Comparison of ENCODE assay signal across 1 cellular context in the genomic region with DNA sequence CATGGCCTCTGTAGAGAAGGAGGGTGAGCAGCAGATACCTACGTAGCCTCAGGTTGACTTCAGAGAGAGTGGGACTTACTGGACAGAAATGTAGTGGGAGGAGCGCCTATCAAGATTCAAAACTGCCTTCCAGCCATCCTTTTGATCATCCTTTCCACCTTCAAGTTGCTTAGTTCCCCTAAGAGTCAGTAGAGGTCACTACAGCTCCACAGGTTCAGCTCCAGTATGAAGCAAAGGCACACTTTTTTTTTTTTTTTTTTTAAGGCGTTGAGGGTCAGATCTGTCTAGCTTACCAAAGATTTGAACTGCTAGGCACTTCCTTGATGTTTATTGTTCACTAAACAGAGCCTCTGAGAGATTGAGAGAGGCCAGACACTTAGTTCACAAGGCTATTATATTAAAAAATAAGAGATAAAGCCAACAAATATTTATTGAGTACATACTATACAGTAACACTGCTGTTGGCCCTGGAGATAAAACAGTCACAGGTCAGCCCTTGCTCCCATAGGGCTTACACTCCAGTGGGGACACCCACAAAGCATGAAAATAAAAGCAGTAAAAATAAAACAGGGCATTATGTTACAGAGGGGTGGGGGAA.
TF ChIP-seq lines count a peak whose summit lies in the region.

No MANE protein-coding gene starts in this region.

TF ChIP-seq in GM23338, 12 proteins besides CTCF, POLR2A, EP300 and RAD21 (continued from another document):
- TF ChIP-seq, protein P1, sequence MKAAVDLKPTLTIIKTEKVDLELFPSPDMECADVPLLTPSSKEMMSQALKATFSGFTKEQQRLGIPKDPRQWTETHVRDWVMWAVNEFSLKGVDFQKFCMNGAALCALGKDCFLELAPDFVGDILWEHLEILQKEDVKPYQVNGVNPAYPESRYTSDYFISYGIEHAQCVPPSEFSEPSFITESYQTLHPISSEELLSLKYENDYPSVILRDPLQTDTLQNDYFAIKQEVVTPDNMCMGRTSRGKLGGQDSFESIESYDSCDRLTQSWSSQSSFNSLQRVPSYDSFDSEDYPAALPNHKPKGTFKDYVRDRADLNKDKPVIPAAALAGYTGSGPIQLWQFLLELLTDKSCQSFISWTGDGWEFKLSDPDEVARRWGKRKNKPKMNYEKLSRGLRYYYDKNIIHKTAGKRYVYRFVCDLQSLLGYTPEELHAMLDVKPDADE (IDR thresholded peaks at IDR 0.05), result no peak
- TF ChIP-seq CREB1 (CRISPR knock-in tag; IDR thresholded peaks at IDR 0.05; ENCODE audit: low read depth), result no peak
- no peak for TF ChIP-seq ZNF114 (CRISPR knock-in tag; IDR thresholded peaks at IDR 0.05)
- TF ChIP-seq, protein P2, sequence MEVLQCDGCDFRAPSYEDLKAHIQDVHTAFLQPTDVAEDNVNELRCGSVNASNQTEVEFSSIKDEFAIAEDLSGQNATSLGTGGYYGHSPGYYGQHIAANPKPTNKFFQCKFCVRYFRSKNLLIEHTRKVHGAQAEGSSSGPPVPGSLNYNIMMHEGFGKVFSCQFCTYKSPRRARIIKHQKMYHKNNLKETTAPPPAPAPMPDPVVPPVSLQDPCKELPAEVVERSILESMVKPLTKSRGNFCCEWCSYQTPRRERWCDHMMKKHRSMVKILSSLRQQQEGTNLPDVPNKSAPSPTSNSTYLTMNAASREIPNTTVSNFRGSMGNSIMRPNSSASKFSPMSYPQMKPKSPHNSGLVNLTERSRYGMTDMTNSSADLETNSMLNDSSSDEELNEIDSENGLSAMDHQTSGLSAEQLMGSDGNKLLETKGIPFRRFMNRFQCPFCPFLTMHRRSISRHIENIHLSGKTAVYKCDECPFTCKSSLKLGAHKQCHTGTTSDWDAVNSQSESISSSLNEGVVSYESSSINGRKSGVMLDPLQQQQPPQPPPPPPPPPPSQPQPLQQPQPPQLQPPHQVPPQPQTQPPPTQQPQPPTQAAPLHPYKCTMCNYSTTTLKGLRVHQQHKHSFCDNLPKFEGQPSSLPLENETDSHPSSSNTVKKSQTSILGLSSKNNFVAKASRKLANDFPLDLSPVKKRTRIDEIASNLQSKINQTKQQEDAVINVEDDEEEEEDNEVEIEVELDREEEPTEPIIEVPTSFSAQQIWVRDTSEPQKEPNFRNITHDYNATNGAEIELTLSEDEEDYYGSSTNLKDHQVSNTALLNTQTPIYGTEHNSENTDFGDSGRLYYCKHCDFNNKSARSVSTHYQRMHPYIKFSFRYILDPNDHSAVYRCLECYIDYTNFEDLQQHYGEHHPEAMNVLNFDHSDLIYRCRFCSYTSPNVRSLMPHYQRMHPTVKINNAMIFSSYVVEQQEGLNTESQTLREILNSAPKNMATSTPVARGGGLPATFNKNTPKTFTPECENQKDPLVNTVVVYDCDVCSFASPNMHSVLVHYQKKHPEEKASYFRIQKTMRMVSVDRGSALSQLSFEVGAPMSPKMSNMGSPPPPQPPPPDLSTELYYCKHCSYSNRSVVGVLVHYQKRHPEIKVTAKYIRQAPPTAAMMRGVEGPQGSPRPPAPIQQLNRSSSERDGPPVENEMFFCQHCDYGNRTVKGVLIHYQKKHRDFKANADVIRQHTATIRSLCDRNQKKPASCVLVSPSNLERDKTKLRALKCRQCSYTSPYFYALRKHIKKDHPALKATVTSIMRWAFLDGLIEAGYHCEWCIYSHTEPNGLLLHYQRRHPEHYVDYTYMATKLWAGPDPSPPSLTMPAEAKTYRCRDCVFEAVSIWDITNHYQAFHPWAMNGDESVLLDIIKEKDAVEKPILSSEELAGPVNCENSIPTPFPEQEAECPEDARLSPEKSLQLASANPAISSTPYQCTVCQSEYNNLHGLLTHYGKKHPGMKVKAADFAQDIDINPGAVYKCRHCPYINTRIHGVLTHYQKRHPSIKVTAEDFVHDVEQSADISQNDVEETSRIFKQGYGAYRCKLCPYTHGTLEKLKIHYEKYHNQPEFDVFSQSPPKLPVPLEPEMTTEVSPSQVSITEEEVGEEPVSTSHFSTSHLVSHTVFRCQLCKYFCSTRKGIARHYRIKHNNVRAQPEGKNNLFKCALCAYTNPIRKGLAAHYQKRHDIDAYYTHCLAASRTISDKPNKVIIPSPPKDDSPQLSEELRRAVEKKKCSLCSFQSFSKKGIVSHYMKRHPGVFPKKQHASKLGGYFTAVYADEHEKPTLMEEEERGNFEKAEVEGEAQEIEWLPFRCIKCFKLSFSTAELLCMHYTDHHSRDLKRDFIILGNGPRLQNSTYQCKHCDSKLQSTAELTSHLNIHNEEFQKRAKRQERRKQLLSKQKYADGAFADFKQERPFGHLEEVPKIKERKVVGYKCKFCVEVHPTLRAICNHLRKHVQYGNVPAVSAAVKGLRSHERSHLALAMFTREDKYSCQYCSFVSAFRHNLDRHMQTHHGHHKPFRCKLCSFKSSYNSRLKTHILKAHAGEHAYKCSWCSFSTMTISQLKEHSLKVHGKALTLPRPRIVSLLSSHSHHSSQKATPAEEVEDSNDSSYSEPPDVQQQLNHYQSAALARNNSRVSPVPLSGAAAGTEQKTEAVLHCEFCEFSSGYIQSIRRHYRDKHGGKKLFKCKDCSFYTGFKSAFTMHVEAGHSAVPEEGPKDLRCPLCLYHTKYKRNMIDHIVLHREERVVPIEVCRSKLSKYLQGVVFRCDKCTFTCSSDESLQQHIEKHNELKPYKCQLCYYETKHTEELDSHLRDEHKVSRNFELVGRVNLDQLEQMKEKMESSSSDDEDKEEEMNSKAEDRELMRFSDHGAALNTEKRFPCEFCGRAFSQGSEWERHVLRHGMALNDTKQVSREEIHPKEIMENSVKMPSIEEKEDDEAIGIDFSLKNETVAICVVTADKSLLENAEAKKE (CRISPR knock-in tag; IDR thresholded peaks at IDR 0.05), result no peak
- TF ChIP-seq STAT1 (IDR thresholded peaks at IDR 0.05; ENCODE audit: unreplicated experiment), result no peak
